ENCODE assay signal across 8 cellular contexts in genomic region chr12:109951136-109951535, GRCh38. TPM values are rescaled to one million over a fixed set of nuclear protein-coding genes. Genes with fewer than 3 reads are reported as not detected.
DNase-seq lines count a peak whose midpoint lies in the region; ATAC-seq and TF ChIP-seq lines count a peak whose summit lies in the region.

No MANE protein-coding gene starts in this region.

- peaks cover 26% of the 10 kb centered on the region for H3K36me3 Mint-ChIP-seq in chondrocyte (ENCODE audit: low read depth)
- H3K36me3 Mint-ChIP-seq in mesothelial cell of epicardium, result peaks cover 32% of the 10 kb centered on the region
- peaks cover 46% of the 10 kb centered on the region for H3K36me3 Mint-ChIP-seq in endothelial cell (ENCODE audit: low read depth, unreplicated experiment)

- no peak overlapping the region for H3K4me3 Mint-ChIP-seq in chondrocyte (ENCODE audit: unreplicated experiment)
- H3K4me3 Mint-ChIP-seq in mesothelial cell of epicardium, result no peak overlapping the region
- no peak overlapping the region for H3K4me3 Mint-ChIP-seq in endothelial cell (ENCODE audit: unreplicated experiment)

- H3K4me1 Mint-ChIP-seq in chondrocyte (ENCODE audit: low read depth) (peaks cover 73% of the 10 kb centered on the region), mesothelial cell of epicardium (peaks cover 16% of the 10 kb centered on the region), endothelial cell (ENCODE audit: unreplicated experiment) (peaks cover 32% of the 10 kb centered on the region)

- peak overlapping the region; percentile 96 for H3K27ac Mint-ChIP-seq in chondrocyte (ENCODE audit: unreplicated experiment)
- peak overlapping the region; percentile 44 for H3K27ac Mint-ChIP-seq in mesothelial cell of epicardium
- no peak overlapping the region for H3K27ac Mint-ChIP-seq in endothelial cell (ENCODE audit: unreplicated experiment)

- DNase-seq in AG04449 (ENCODE audit: low read depth, low spot score) (peak; percentile 77), HS-5 (ENCODE audit: low read depth) (peak; percentile 89), chondrocyte (ENCODE audit: low spot score) (no peak), mesothelial cell of epicardium (ENCODE audit: low spot score in 2 of 2, unreplicated experiment in 2 of 2) (no peak), iPS-NIHi7 (ENCODE audit: extremely low spot score) (no peak), endothelial cell (ENCODE audit: low spot score) (no peak), NCI-H1417 treated with DMSO at 0.1 percent for 48 hours (lab: John Stamatoyannopoulos, UW) (no peak)

- H3K4me3 ChIP-seq in AG04449 (ENCODE audit: low read depth, low read length), result no peak overlapping the region

- POLR2A ChIA-PET in AG04449 (lab: Yijun Ruan, JAX), result interaction anchor here (0.6 to 1.7 kb wide), 3 partner anchors 48 to 63 kb away, joined by 3 to 5 read pairs (median 3); partner anchors contain the start of gene ANKRD13A

- no peaks in the 10 kb centered on the region for H3K9me3 Mint-ChIP-seq in chondrocyte (ENCODE audit: low read depth)
- H3K9me3 Mint-ChIP-seq in mesothelial cell of epicardium, result no peaks in the 10 kb centered on the region
- no peaks in the 10 kb centered on the region for H3K9me3 Mint-ChIP-seq in endothelial cell (ENCODE audit: unreplicated experiment)

- ATAC-seq in HG03139 (IDR thresholded peaks at IDR 0.05; ENCODE audit: unreplicated experiment), result no peak

- no peaks in the 10 kb centered on the region for H3K27me3 Mint-ChIP-seq in chondrocyte (ENCODE audit: low read depth)
- H3K27me3 Mint-ChIP-seq in mesothelial cell of epicardium (ENCODE audit: low read depth), result no peaks in the 10 kb centered on the region
- peaks cover 2% of the 10 kb centered on the region for H3K27me3 Mint-ChIP-seq in endothelial cell (ENCODE audit: unreplicated experiment)

- no peak for TF ChIP-seq CTCF in AG04449 (IDR thresholded peaks at IDR 0.05; ENCODE audit: insufficient read depth, low read length, missing control alignments)
- no peak for TF ChIP-seq CTCF in chondrocyte (IDR thresholded peaks at IDR 0.05)
- TF ChIP-seq CTCF in mesothelial cell of epicardium (IDR thresholded peaks at IDR 0.05; ENCODE audit: unreplicated experiment), result no peak
- TF ChIP-seq CTCF in endothelial cell (IDR thresholded peaks at IDR 0.05; ENCODE audit: unreplicated experiment), result no peak

- CTCF ChIA-PET in AG04449 (lab: Yijun Ruan, JAX), result interaction anchor here (1.2 to 1.8 kb wide), 2 partner anchors 20 to 98 kb away, joined by 3 to 9 read pairs; no protein-coding TSS in a partner anchor

RNA-seq across cellular contexts. Expression of gene GIT2, which starts 45.0 kb away (rescaled TPM):
- 35.4 to 48.6 TPM (median 38.1 TPM) in 3 replicates for total RNA-seq in chondrocyte
- 41.3 to 42.7 TPM (median 42.6 TPM) in 3 replicates for total RNA-seq in mesothelial cell of epicardium
- total RNA-seq in endothelial cell (ENCODE audit: unreplicated experiment), result 89.1 TPM

RNA-seq across cellular contexts. Expression of gene ANKRD13A, which starts 48.1 kb away (rescaled TPM):
- total RNA-seq in chondrocyte, result 34.8 to 37.6 TPM (median 37.6 TPM) in 3 replicates
- 25.1 to 28.1 TPM (median 27.6 TPM) in 3 replicates for total RNA-seq in mesothelial cell of epicardium
- total RNA-seq in endothelial cell (ENCODE audit: unreplicated experiment), result 55.4 TPM

RNA-seq across cellular contexts. Expression of gene TCHP, which starts 51.1 kb away (rescaled TPM):
- 9.8 to 12.6 TPM (median 11.7 TPM) in 3 replicates for total RNA-seq in chondrocyte
- total RNA-seq in mesothelial cell of epicardium, result 16.6 to 18.6 TPM (median 18.0 TPM) in 3 replicates
- total RNA-seq in endothelial cell (ENCODE audit: unreplicated experiment), result 20.8 TPM

Comparison
In these comparisons a context has a peak if more than half of its experiments do, and no peak if none do; other contexts are left out.
1. DNase-seq: peak in AG04449 (single experiment) and HS-5 (single experiment); none in chondrocyte (single experiment), mesothelial cell of epicardium (0 of 2), iPS-NIHi7 (single experiment), endothelial cell (single experiment) and NCI-H1417 treated with DMSO at 0.1 percent for 48 hours (single experiment).